In genomic region chr15:48547305-48547704, GRCh38 we compare ENCODE assay signal across 21 cellular contexts.
DNase-seq lines count a peak whose midpoint lies in the region; ATAC-seq, FAIRE-seq and TF ChIP-seq lines count a peak whose summit lies in the region.
"Had no signal": no experiment of that assay in that cellular context is flagged by ENCODE, and none has a peak within 500 bp of the region (broad histone marks: within the 10 kb centered on the region; RNA-seq: fewer than 3 reads in every experiment).

No MANE protein-coding gene starts in this region.

- H3K36me3 Mint-ChIP-seq in nephron (ENCODE audit: low read depth): no peaks in the 10 kb centered on the region
- H3K36me3 Mint-ChIP-seq in naive thymus-derived CD4-positive, alpha-beta T cell: no peaks in the 10 kb centered on the region
- H3K36me3 Mint-ChIP-seq: CD8-positive, alpha-beta memory T cell; neural progenitor cell had no signal

- no peak for ATAC-seq in naive thymus-derived CD4-positive, alpha-beta T cell

- H3K79me2 ChIP-seq in endothelial cell of umbilical vein (ENCODE audit: control insufficient read depth, insufficient read depth, low read length): no peaks in the 10 kb centered on the region

- H3K4me1 ChIP-seq in endothelial cell of umbilical vein (ENCODE audit: control insufficient read depth, extremely low read depth, insufficient read depth, low read length) (peaks cover 12% of the 10 kb centered on the region), testis (peaks cover 3% of the 10 kb centered on the region), adrenal gland (replicated peaks in 1 of 2) (peaks cover 0 to 7% of the 10 kb centered on the region in 2 donors)
- H3K4me1 ChIP-seq in naive thymus-derived CD4-positive, alpha-beta T cell (ENCODE audit: control insufficient read depth in 2 of 2, insufficient read depth in 2 of 2, low read length in 2 of 2): no peaks in the 10 kb centered on the region
- H3K4me1 ChIP-seq: colonic mucosa, neural progenitor cell had no signal

- no peak overlapping the region for H3K4me3 Mint-ChIP-seq in nephron
- H3K4me3 Mint-ChIP-seq in naive thymus-derived CD4-positive, alpha-beta T cell: no peak overlapping the region
- H3K4me3 Mint-ChIP-seq: activated B cell treated with CpG ODN at 0.5 μM for 24 hours; CD8-positive, alpha-beta memory T cell; neural progenitor cell had no signal

- peak; percentile 62 for FAIRE-seq in endothelial cell of umbilical vein (lab: Jason Lieb, UNC)

- H3K9me3 ChIP-seq in endothelial cell of umbilical vein (replicated peaks; ENCODE audit: control insufficient read depth, insufficient read depth, low read length) (no peaks in the 10 kb centered on the region), testis (no peaks in the 10 kb centered on the region), adrenal gland (replicated peaks in 1 of 3) (no peaks in the 10 kb centered on the region)
- H3K9me3 ChIP-seq in naive thymus-derived CD4-positive, alpha-beta T cell (ENCODE audit: control insufficient read depth in 2 of 3, low read length in 3 of 3): no peaks in the 10 kb centered on the region
- H3K9me3 ChIP-seq: colonic mucosa, stomach had no signal

- H3K9ac ChIP-seq in endothelial cell of umbilical vein (replicated peaks; ENCODE audit: extremely low read depth, insufficient read depth, low read length): peak overlapping the region; percentile 14
- H3K9ac ChIP-seq: neural progenitor cell had no signal

- H4K20me1 ChIP-seq in endothelial cell of umbilical vein (replicated peaks; ENCODE audit: control insufficient read depth, extremely low read depth, insufficient read depth, low read length): no peaks in the 10 kb centered on the region

- H3K27ac Mint-ChIP-seq in nephron: peak overlapping the region in 2 of 3 experiments; percentile 88 to 90
- H3K27ac Mint-ChIP-seq in naive thymus-derived CD4-positive, alpha-beta T cell: no peak overlapping the region
- H3K27ac Mint-ChIP-seq: activated B cell treated with CpG ODN at 0.5 μM for 24 hours; CD8-positive, alpha-beta memory T cell; neural progenitor cell had no signal

- no peaks in the 10 kb centered on the region for H3K9me1 ChIP-seq in endothelial cell of umbilical vein (replicated peaks; ENCODE audit: control insufficient read depth, extremely low read depth, insufficient read depth, low read length)

- WGBS in testis, 2 donors: 73 to 74% methylated on average over 3 of the region's 3 CpGs
- WGBS in adrenal gland, 4 donors: 59 to 68% (median 62%) methylated on average over 3 of the region's 3 CpGs

- H3K27ac ChIP-seq in endothelial cell of umbilical vein (ENCODE audit: insufficient read depth, low read depth, low read length) (peak overlapping the region; percentile 28), testis (no peak overlapping the region), adrenal gland (peak overlapping the region in 1 of 5 donors; percentile 36)
- H3K27ac ChIP-seq in naive thymus-derived CD4-positive, alpha-beta T cell (ENCODE audit: low read depth, low read length): no peak overlapping the region
- H3K27ac ChIP-seq: colonic mucosa, neural progenitor cell had no signal

- intact Hi-C loops in endothelial cell of umbilical vein (cut with micrococcal nuclease) (no loop called here), testis (cut with DNase I; ENCODE audit: low total_unique reads) (no loop called here), adrenal gland (cut with DNase I) (no loop called here)
- intact Hi-C loops in naive thymus-derived CD4-positive, alpha-beta T cell (cut with micrococcal nuclease): no loop called here

- DNase-seq in AG10803 (ENCODE audit: low read depth) (peak; percentile 72), RPMI7951 (ENCODE audit: low read depth) (peak; percentile 35), endothelial cell of umbilical vein (ENCODE audit: low read depth, low spot score) (peak; percentile 88), testis (no peak), NCI-H2227 treated with DMSO at 0.1 percent for 48 hours (lab: John Stamatoyannopoulos, UW) (no peak), adrenal gland (no peak)
- no peak for DNase-seq in naive thymus-derived CD4-positive, alpha-beta T cell
- DNase-seq: activated B cell treated with CpG ODN at 0.5 μM for 24 hours; activated CD8-positive, alpha-beta memory T cell treated with anti-CD3 and anti-CD28 coated beads for 24 hours; activated effector memory CD4-positive, alpha-beta T cell treated with anti-CD3 and anti-CD28 coated beads, Interleukin-2, amount 50 U/mL, for 16 hours; CD8-positive, alpha-beta memory T cell; colonic mucosa; DND-41; islet precursor cell; mesendoderm; NCI-H1436 treated with DMSO at 0.1 percent for 48 hours; NK-92 treated with Interleukin-12 subunit alpha and Interleukin-12 subunit beta, amount 100 ng/mL, for 24 hours; stimulated activated CD4-positive, alpha-beta T cell treated with anti-CD3 and anti-CD28 coated beads, Interleukin-1b, Interleukin-23, amount 100 ng/mL, for 48 hours; stomach had no signal

- BruUV-seq in endothelial cell of umbilical vein (replicated peaks; lab: Mats Ljungman, UMichigan): no TSS peak

- CTCF ChIA-PET in endothelial cell of umbilical vein (lab: Charles Lee): interaction anchor here (1.2 to 2.0 kb wide), 4 partner anchors 11 to 189 kb away, joined by 4 to 8 read pairs (median 5); no protein-coding TSS in a partner anchor
- CTCF ChIA-PET in naive thymus-derived CD4-positive, alpha-beta T cell (lab: Charles Lee): no interaction called here

- peaks cover 4% of the 10 kb centered on the region for H3K9me3 Mint-ChIP-seq in nephron
- H3K9me3 Mint-ChIP-seq in naive thymus-derived CD4-positive, alpha-beta T cell: peaks cover 0 to 4% (median 0%) of the 10 kb centered on the region in 11 donors
- H3K9me3 Mint-ChIP-seq: activated B cell treated with CpG ODN at 0.5 μM for 24 hours; CD8-positive, alpha-beta memory T cell; neural progenitor cell had no signal

- peak overlapping the region; percentile 1 for H2AFZ ChIP-seq in endothelial cell of umbilical vein (ENCODE audit: low read depth, low read length)
- H2AFZ ChIP-seq: neural progenitor cell had no signal

- H3K27me3 Mint-ChIP-seq in nephron (ENCODE audit: low read depth): no peaks in the 10 kb centered on the region
- peaks cover 0 to 10% (median 0%) of the 10 kb centered on the region in 5 donors for H3K27me3 Mint-ChIP-seq in naive thymus-derived CD4-positive, alpha-beta T cell

- POLR2A ChIA-PET in endothelial cell of umbilical vein (lab: Charles Lee): interaction anchor here (1.2 kb wide), 1 partner anchor 10 kb away, joined by 5 read pairs; no protein-coding TSS in a partner anchor
- POLR2A ChIA-PET in naive thymus-derived CD4-positive, alpha-beta T cell (lab: Charles Lee): no interaction called here

- H3K36me3 ChIP-seq in endothelial cell of umbilical vein (ENCODE audit: control insufficient read depth in 2 of 2, extremely low read depth in 1 of 2, insufficient read depth in 2 of 2, low read length in 2 of 2) (no peaks in the 10 kb centered on the region), testis (ENCODE audit: low read depth, missing control alignments) (no peaks in the 10 kb centered on the region), adrenal gland (replicated peaks in 1 of 2) (no peaks in the 10 kb centered on the region)
- no peaks in the 10 kb centered on the region for H3K36me3 ChIP-seq in naive thymus-derived CD4-positive, alpha-beta T cell (ENCODE audit: control insufficient read depth in 2 of 3, insufficient read depth in 3 of 3, low read length in 3 of 3)
- H3K36me3 ChIP-seq: colonic mucosa, neural progenitor cell, stomach had no signal

- TF ChIP-seq CTCF in AG10803 (conservative IDR thresholded peaks at IDR 0.05; ENCODE audit: low read length) (no peak), endothelial cell of umbilical vein (IDR thresholded peaks at IDR 0.05; ENCODE audit: extremely low read depth in 1 of 2, insufficient read depth in 1 of 2, low read depth in 1 of 2, low read length in 2 of 2) (no peak), nephron (IDR thresholded peaks at IDR 0.05; ENCODE audit: unreplicated experiment in 3 of 3) (no peak), testis (IDR thresholded peaks at IDR 0.05) (no peak), adrenal gland (IDR thresholded peaks at IDR 0.05) (no peak)

- dilution Hi-C loops in endothelial cell of umbilical vein (cut with MboI; ENCODE audit: extremely low pct_ligation_motif_present, low sequenced_read_pairs): no loop called here

- H3K4me1 Mint-ChIP-seq in nephron: peaks cover 45% of the 10 kb centered on the region
- H3K4me1 Mint-ChIP-seq in naive thymus-derived CD4-positive, alpha-beta T cell: no peaks in the 10 kb centered on the region
- H3K4me1 Mint-ChIP-seq: activated B cell treated with CpG ODN at 0.5 μM for 24 hours; CD8-positive, alpha-beta memory T cell; neural progenitor cell had no signal

- no peak overlapping the region for H3K4me3 ChIP-seq in AG10803 (ENCODE audit: low read length)
- H3K4me3 ChIP-seq in endothelial cell of umbilical vein (replicated peaks in 1 of 3; ENCODE audit: insufficient read depth in 1 of 3, low read depth in 1 of 3, low read length in 3 of 3): no peak overlapping the region
- H3K4me3 ChIP-seq in testis: no peak overlapping the region
- no peak overlapping the region for H3K4me3 ChIP-seq in naive thymus-derived CD4-positive, alpha-beta T cell (ENCODE audit: low read length)
- H3K4me3 ChIP-seq in adrenal gland: no peak overlapping the region
- H3K4me3 ChIP-seq: colonic mucosa, neural progenitor cell, stomach had no signal

- H3K27me3 ChIP-seq in endothelial cell of umbilical vein (ENCODE audit: control insufficient read depth in 2 of 2, insufficient read depth in 2 of 2, low read length in 2 of 2): no peaks in the 10 kb centered on the region
- H3K27me3 ChIP-seq in testis: no peaks in the 10 kb centered on the region
- no peaks in the 10 kb centered on the region for H3K27me3 ChIP-seq in naive thymus-derived CD4-positive, alpha-beta T cell (ENCODE audit: control insufficient read depth in 2 of 2, insufficient read depth in 2 of 2, low read length in 2 of 2)
- H3K27me3 ChIP-seq in adrenal gland: no peaks in the 10 kb centered on the region
- H3K27me3 ChIP-seq: colonic mucosa, neural progenitor cell, stomach had no signal

- TF ChIP-seq POLR2A in endothelial cell of umbilical vein (IDR thresholded peaks at IDR 0.05; ENCODE audit: low read depth, low read length): no peak
- no peak for TF ChIP-seq POLR2A in testis (IDR thresholded peaks at IDR 0.05)
- no peak for TF ChIP-seq POLR2A in adrenal gland (IDR thresholded peaks at IDR 0.05)

- H3K4me2 ChIP-seq in endothelial cell of umbilical vein (ENCODE audit: insufficient read depth, low read length): peak overlapping the region; percentile 31
- H3K4me2 ChIP-seq: neural progenitor cell had no signal

TF ChIP-seq in endothelial cell of umbilical vein, 7 proteins besides CTCF, POLR2A, EP300 and RAD21:
- TF ChIP-seq JUN (IDR thresholded peaks at IDR 0.05; ENCODE audit: borderline replicate concordance, insufficient read depth, insufficient read length, low read depth) (peak; percentile 9), GATA2 (IDR thresholded peaks at IDR 0.05; ENCODE audit: insufficient read depth, insufficient read length, low read depth, low read length) (peak; percentile 64), FOS (IDR thresholded peaks at IDR 0.05; ENCODE audit: borderline replicate concordance, insufficient read depth, low read length) (no peak)

Comparison
In these comparisons a context has a peak if more than half of its experiments do, and no peak if none do; other contexts are left out.
1. DNase-seq: peak in AG10803 (single experiment), RPMI7951 (single experiment) and endothelial cell of umbilical vein (single experiment); none in testis (single experiment), NCI-H2227 treated with DMSO at 0.1 percent for 48 hours (single experiment), naive thymus-derived CD4-positive, alpha-beta T cell (0 of 9) and adrenal gland (0 of 7).
2. H3K27ac Mint-ChIP-seq: peak in nephron (2 of 3); none in naive thymus-derived CD4-positive, alpha-beta T cell (0 of 9).